Comparison of ENCODE assay signal across 8 cellular contexts in the genomic region with DNA sequence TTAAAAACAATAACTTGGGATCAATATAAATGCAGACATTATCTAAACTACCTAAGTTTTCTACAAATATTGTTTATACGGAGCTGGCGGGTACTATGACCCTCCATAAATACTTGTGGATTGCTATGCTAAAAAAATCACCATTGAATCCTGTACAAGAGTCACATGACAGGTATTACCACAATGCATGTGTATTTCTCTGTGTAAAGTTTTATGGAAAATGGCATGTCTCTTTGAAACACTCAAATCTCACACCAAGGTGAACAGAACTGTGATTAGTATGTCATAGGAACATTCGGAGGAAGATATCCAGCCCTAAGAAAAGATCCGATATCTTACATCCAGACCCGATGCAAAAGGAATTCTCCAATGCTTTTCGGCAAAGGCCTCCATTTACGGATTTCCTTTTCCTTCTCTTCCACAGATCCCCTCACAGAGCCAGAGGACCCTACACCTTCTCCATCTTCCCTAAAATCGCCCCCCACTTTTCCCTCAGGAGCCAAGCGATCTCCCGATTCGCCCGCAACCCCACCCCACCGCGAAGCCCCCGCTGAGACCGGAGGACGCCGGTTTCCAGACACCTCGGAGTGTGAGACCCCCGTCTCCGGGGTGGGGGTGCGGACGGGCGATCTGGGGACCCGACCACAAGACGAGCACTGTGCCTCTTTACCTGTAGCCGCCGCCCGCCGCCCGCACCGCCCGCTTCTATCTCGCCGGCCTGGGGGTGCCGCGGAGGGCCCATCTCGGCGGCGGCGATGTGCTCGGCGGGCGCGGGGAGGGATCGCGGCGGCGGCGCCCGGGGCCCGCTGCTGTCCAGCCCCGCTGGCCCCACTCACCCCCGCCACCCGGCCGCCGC. TPM values are rescaled to one million over a fixed set of nuclear protein-coding genes. Genes with fewer than 3 reads are reported as not detected.
DNase-seq lines count a peak whose midpoint lies in the region; ATAC-seq and TF ChIP-seq lines count a peak whose summit lies in the region.

No MANE protein-coding gene starts in this region.

- DNase-seq in RKO (ENCODE audit: low spot score) (peak; percentile 28), epithelial cell of proximal tubule (ENCODE audit: low read depth) (no peak), NCI-H1105 (lab: John Stamatoyannopoulos, UW) (no peak), iPS-NIHi11 (ENCODE audit: low spot score) (no peak)

- peaks cover 11% of the 10 kb centered on the region for H3K36me3 ChIP-seq in neutrophil

- H3K4me3 ChIP-seq in epithelial cell of proximal tubule (ENCODE audit: low read depth, low read length) (peak overlapping the region; percentile 96), neutrophil (ENCODE audit: low read depth in 1 of 2, low read length in 1 of 2) (peak overlapping the region; percentile 63 to 99)

- peaks cover 24 to 25% of the 10 kb centered on the region in 2 experiments for H3K4me1 ChIP-seq in neutrophil (ENCODE audit: control insufficient read depth in 1 of 2, insufficient read depth in 1 of 2, low read depth in 1 of 2, low read length in 1 of 2)

- peaks cover 3% of the 10 kb centered on the region for H3K27me3 ChIP-seq in neutrophil

- H3K27ac ChIP-seq in C4-2B (peak overlapping the region; percentile 92), neutrophil (peak overlapping the region; percentile 95)

- no peaks in the 10 kb centered on the region for H3K9me3 ChIP-seq in neutrophil

- TF ChIP-seq CTCF in C4-2B (conservative IDR thresholded peaks at IDR 0.05) (no peak), epithelial cell of proximal tubule (conservative IDR thresholded peaks at IDR 0.05; ENCODE audit: low read depth, low read length) (no peak), neutrophil (IDR thresholded peaks at IDR 0.05) (no peak)

- peak; percentile 1 for ATAC-seq in GM21447 (IDR thresholded peaks at IDR 0.05; ENCODE audit: unreplicated experiment)
- no peak for ATAC-seq in GM19397 (IDR thresholded peaks at IDR 0.05; ENCODE audit: unreplicated experiment)

RNA-seq across cellular contexts. Expression of a gene that starts 1.2 kb away (rescaled TPM):
- total RNA-seq in epithelial cell of proximal tubule = 8.8 and 10.8 TPM in 2 replicates
